ENCODE assay signal across 18 cellular contexts in genomic region chr21:20207335-20207734, GRCh38.
DNase-seq lines count a peak whose midpoint lies in the region; ATAC-seq, FAIRE-seq and TF ChIP-seq lines count a peak whose summit lies in the region.
"Had no signal": no experiment of that assay in that cellular context is flagged by ENCODE, and none has a peak within 500 bp of the region (broad histone marks: within the 10 kb centered on the region; RNA-seq: fewer than 3 reads in every experiment).

No MANE protein-coding gene starts in this region.

- H3K27ac Mint-ChIP-seq in nephron progenitor cell, result peak overlapping the region; percentile 15
- no peak overlapping the region for H3K27ac Mint-ChIP-seq in stimulated activated effector memory CD8-positive, alpha-beta T cell treated with anti-CD3 and anti-CD28 coated beads, Interleukin-12 subunit alpha, Interleukin-12 subunit beta, amount 100 ng/mL, for 72 hours
- H3K27ac Mint-ChIP-seq: CD4-positive, alpha-beta memory T cell; HFFc6 had no signal

- H3F3A ChIP-seq in SU-DHL-6 (ENCODE audit: insufficient read depth), result no peaks in the 10 kb centered on the region

- H4K20me1 ChIP-seq in SU-DHL-6 (ENCODE audit: low read depth, low read length), result no peaks in the 10 kb centered on the region

- no peaks in the 10 kb centered on the region for H3K36me3 Mint-ChIP-seq in nephron progenitor cell (ENCODE audit: low read depth)
- H3K36me3 Mint-ChIP-seq in stimulated activated effector memory CD8-positive, alpha-beta T cell treated with anti-CD3 and anti-CD28 coated beads, Interleukin-12 subunit alpha, Interleukin-12 subunit beta, amount 100 ng/mL, for 72 hours, result no peaks in the 10 kb centered on the region
- H3K36me3 Mint-ChIP-seq: CD4-positive, alpha-beta memory T cell had no signal

- no peak overlapping the region for H3K4me3 Mint-ChIP-seq in nephron progenitor cell
- H3K4me3 Mint-ChIP-seq in stimulated activated effector memory CD8-positive, alpha-beta T cell treated with anti-CD3 and anti-CD28 coated beads, Interleukin-12 subunit alpha, Interleukin-12 subunit beta, amount 100 ng/mL, for 72 hours, result no peak overlapping the region
- H3K4me3 Mint-ChIP-seq: CD4-positive, alpha-beta memory T cell; HFFc6 had no signal

- H3K9ac ChIP-seq in SU-DHL-6 (ENCODE audit: low read length), result no peak overlapping the region

- peaks cover 8% of the 10 kb centered on the region for H3K4me1 Mint-ChIP-seq in nephron progenitor cell
- no peaks in the 10 kb centered on the region for H3K4me1 Mint-ChIP-seq in stimulated activated effector memory CD8-positive, alpha-beta T cell treated with anti-CD3 and anti-CD28 coated beads, Interleukin-12 subunit alpha, Interleukin-12 subunit beta, amount 100 ng/mL, for 72 hours
- H3K4me1 Mint-ChIP-seq: CD4-positive, alpha-beta memory T cell had no signal

- peak; percentile 35 for FAIRE-seq in D721Med (lab: Jason Lieb, UNC)
- FAIRE-seq: G401.6, GM12892, GM19239 had no signal

- H3K9me3 Mint-ChIP-seq in nephron progenitor cell, result no peaks in the 10 kb centered on the region
- H3K9me3 Mint-ChIP-seq in stimulated activated effector memory CD8-positive, alpha-beta T cell treated with anti-CD3 and anti-CD28 coated beads, Interleukin-12 subunit alpha, Interleukin-12 subunit beta, amount 100 ng/mL, for 72 hours, result peaks cover 11% of the 10 kb centered on the region

- DNase-seq in D721Med (ENCODE audit: insufficient read length, low spot score) (no peak), left lung (no peak), nephron progenitor cell (no peak), NCI-H2196 (lab: John Stamatoyannopoulos, UW; ENCODE audit: unreplicated experiment) (no peak), NCI-H1694 (lab: John Stamatoyannopoulos, UW) (no peak)
- no peak for DNase-seq in stimulated activated effector memory CD8-positive, alpha-beta T cell treated with anti-CD3 and anti-CD28 coated beads, Interleukin-12 subunit alpha, Interleukin-12 subunit beta, amount 100 ng/mL, for 72 hours (ENCODE audit: low spot score in 2 of 2)
- no peak for DNase-seq in stimulated activated CD8-positive, alpha-beta memory T cell treated with anti-CD3 and anti-CD28 coated beads, Interleukin-4, amount 100 ng/mL, for 48 hours
- DNase-seq: BE2C; CD4-positive, alpha-beta memory T cell; DMS153; EL; HCEC 1CT; HFFc6 had no signal

- H3K36me3 ChIP-seq in SU-DHL-6 (ENCODE audit: low read length) (no peaks in the 10 kb centered on the region), left lung (no peaks in the 10 kb centered on the region)
- H3K36me3 ChIP-seq: BE2C had no signal

- H3K27ac ChIP-seq in SU-DHL-6 (ENCODE audit: low read depth, low read length) (no peak overlapping the region), left lung (no peak overlapping the region)
- H3K27ac ChIP-seq: C4-2B had no signal

- no peaks in the 10 kb centered on the region for H3K4me1 ChIP-seq in left lung

- TF ChIP-seq CTCF in D721Med (IDR thresholded peaks at IDR 0.05; ENCODE audit: insufficient read depth, missing control alignments) (no peak), SU-DHL-6 (IDR thresholded peaks at IDR 0.05; ENCODE audit: insufficient read depth, low read length, poor library complexity, severe bottlenecking) (no peak), left lung (IDR thresholded peaks at IDR 0.05) (no peak), nephron progenitor cell (IDR thresholded peaks at IDR 0.05) (no peak)

- H2AFZ ChIP-seq in SU-DHL-6 (ENCODE audit: low read depth, low read length, severe bottlenecking), result peak overlapping the region; percentile 38

- H3K4me2 ChIP-seq in SU-DHL-6 (ENCODE audit: low read depth, low read length, poor library complexity, severe bottlenecking), result no peak overlapping the region

- intact Hi-C loops in left lung (cut with DNase I), result no loop called here

- H3K79me2 ChIP-seq in SU-DHL-6 (ENCODE audit: insufficient read depth, low read length), result no peaks in the 10 kb centered on the region

- no peaks in the 10 kb centered on the region for H3K9me2 ChIP-seq in SU-DHL-6 (replicated peaks; ENCODE audit: insufficient read depth, low read length)

- no peak overlapping the region for H3K4me3 ChIP-seq in SU-DHL-6 (ENCODE audit: insufficient read depth, low read length, poor library complexity, severe bottlenecking)
- no peak overlapping the region for H3K4me3 ChIP-seq in left lung

- H3K9me3 ChIP-seq in SU-DHL-6 (ENCODE audit: insufficient read depth, low read length) (no peaks in the 10 kb centered on the region), left lung (no peaks in the 10 kb centered on the region)
- H3K9me3 ChIP-seq: BE2C had no signal

- H3K27me3 Mint-ChIP-seq in nephron progenitor cell (ENCODE audit: low read depth, poor library complexity), result peaks cover 4% of the 10 kb centered on the region

- H3K27me3 ChIP-seq in SU-DHL-6 (ENCODE audit: low read length) (no peaks in the 10 kb centered on the region), left lung (no peaks in the 10 kb centered on the region)
- H3K27me3 ChIP-seq: BE2C had no signal

- ATAC-seq in left lung, result peak; percentile 96
- no peak for ATAC-seq in stimulated activated effector memory CD8-positive, alpha-beta T cell treated with anti-CD3 and anti-CD28 coated beads, Interleukin-12 subunit alpha, Interleukin-12 subunit beta, amount 100 ng/mL, for 72 hours
